10 cellular contexts compared by ENCODE assay signal in the genomic region with DNA sequence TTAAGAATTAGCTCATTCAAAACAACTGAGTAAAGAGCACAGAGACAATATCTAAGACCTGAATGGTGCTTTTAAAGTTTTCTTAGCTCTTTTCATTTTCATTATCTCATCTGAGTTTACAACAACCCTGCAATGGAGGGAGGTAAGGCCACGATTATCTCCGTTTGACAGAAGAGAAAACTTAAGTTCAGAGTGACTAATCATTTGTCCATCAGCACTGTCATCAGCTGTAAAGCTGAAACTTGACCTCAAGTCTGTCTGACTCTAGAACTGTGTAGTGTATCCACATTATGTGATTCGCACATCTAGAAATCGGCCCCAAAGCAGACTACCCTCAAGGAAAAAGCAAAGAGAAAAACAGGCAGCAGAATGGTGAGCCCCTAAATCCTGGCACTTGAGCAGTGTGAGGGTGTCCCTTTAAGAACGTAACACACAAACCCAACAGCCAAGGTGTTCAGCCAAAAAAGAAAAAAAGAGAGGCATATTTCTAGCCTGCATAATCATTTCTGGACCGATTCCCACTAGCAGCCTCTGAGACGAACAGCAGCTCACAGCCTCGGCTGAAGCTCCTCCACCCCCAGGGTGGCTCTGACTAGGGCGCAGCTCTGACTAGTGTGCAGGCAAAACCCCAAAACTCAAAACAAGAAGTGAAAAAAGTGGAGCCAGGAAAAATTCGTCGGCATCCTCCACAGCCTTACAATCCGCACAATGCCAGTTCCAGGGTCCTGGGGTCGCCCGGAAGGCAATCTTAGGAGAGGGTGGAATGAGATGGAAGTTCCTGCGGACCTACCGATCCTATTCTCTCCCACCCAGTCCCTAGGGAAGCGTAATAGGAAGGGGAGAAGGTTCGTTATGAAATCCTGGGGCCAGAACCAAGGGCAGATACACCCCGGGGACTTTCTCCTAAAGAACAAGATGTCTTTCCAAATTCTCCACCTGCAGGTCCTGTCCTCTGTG. TPM values are rescaled to one million over a fixed set of nuclear protein-coding genes. Genes with fewer than 3 reads are reported as not detected.
A peak's percentile ranks its signal among the peaks of the same experiment; 100 is the strongest.
DNase-seq lines count a peak whose midpoint lies in the region; ATAC-seq and TF ChIP-seq lines count a peak whose summit lies in the region.
"Had no signal": no experiment of that assay in that cellular context is flagged by ENCODE, and none has a peak within 500 bp of the region (broad histone marks: within the 10 kb centered on the region; RNA-seq: fewer than 3 reads in every experiment).

No MANE protein-coding gene starts in this region.

- H3K4me3 ChIP-seq in transverse colon, result peak overlapping the region; percentile 71 to 85 (median 74)
- peak overlapping the region in 4 of 8 donors; percentile 39 to 69 (median 54) for H3K4me3 ChIP-seq in spleen

- DNase-seq in DMS 273 (lab: John Stamatoyannopoulos, UW; ENCODE audit: unreplicated experiment) (peak; percentile 43), DMS 273 treated with DMSO at 0.1 percent for 48 hours (lab: John Stamatoyannopoulos, UW) (no peak), epithelial cell of prostate (ENCODE audit: low read depth, low spot score) (peak; percentile 39), mucosa of gallbladder (ENCODE audit: low spot score) (peak; percentile 49), transverse colon (peak; percentile 25), spleen (no peak)
- no peak for DNase-seq in activated CD4-positive, CD25-positive, alpha-beta regulatory T cell (lab: John Stamatoyannopoulos, UW)

- TF ChIP-seq EP300 in transverse colon (IDR thresholded peaks at IDR 0.05; ENCODE audit: low read depth), result no peak

- H3K36me3 ChIP-seq in transverse colon (no peaks in the 10 kb centered on the region), spleen (no peaks in the 10 kb centered on the region)
- H3K36me3 ChIP-seq: neutrophil had no signal

- H3K4me1 ChIP-seq in transverse colon, result peaks cover 4 to 43% (median 25%) of the 10 kb centered on the region in 4 donors
- H3K4me1 ChIP-seq in spleen, result peaks cover 7 to 25% (median 18%) of the 10 kb centered on the region in 6 donors

- peak overlapping the region; percentile 14 for H3K27ac ChIP-seq in epithelial cell of prostate
- peak overlapping the region; percentile 86 to 94 (median 90) for H3K27ac ChIP-seq in transverse colon
- H3K27ac ChIP-seq in spleen, result no peak overlapping the region
- H3K27ac ChIP-seq: 22Rv1, neutrophil had no signal

- intact Hi-C loops in transverse colon (cut with DNase I; ENCODE audit: low total_unique reads) (loop anchor here (10.0 kb wide), 1 partner anchor 244 kb away; no protein-coding TSS in a partner anchor), spleen (cut with DNase I; ENCODE audit: low total_unique reads) (no loop called here)

- TF ChIP-seq CTCF in transverse colon (IDR thresholded peaks at IDR 0.05), result no peak
- TF ChIP-seq CTCF in spleen (IDR thresholded peaks at IDR 0.05 in 8 of 11, conservative IDR thresholded peaks at IDR 0.05 in 3 of 11), result no peak

- H3K27me3 ChIP-seq in transverse colon (peaks cover 12% of the 10 kb centered on the region), spleen (replicated peaks in 1 of 7) (peaks cover 4 to 82% (median 47%) of the 10 kb centered on the region in 7 donors)

- no peak for TF ChIP-seq POLR2A in transverse colon (IDR thresholded peaks at IDR 0.05)
- no peak for TF ChIP-seq POLR2A in spleen (IDR thresholded peaks at IDR 0.05)

- WGBS in transverse colon (ENCODE audit: low coverage in 1 of 2), 2 donors, result 22 to 25% methylated on average over 2 to 19 of the region's 19 CpGs
- WGBS in spleen, 5 donors, result 60 to 71% (median 64%) methylated on average over 19 of the region's 19 CpGs

- in situ Hi-C loops in transverse colon (cut with MboI; ENCODE audit: low pct_ligation_motif_present in 1 of 4, low pct_unique_long_range_greater_than_20kb in 1 of 4, low sequenced_read_pairs in 3 of 4), result loop anchor here (10.0 kb wide), 2 partner anchors 234 to 244 kb away; no protein-coding TSS in a partner anchor

- H3K9me3 ChIP-seq in transverse colon (no peaks in the 10 kb centered on the region), spleen (no peaks in the 10 kb centered on the region)
- H3K9me3 ChIP-seq: neutrophil had no signal

- no peak for ATAC-seq in HG02840 (IDR thresholded peaks at IDR 0.05; ENCODE audit: low FRiP score, unreplicated experiment)

RNA-seq across cellular contexts. Expression of gene STXBP6, which starts 1.5 kb away (rescaled TPM):
- total RNA-seq in mucosa of gallbladder, result 31.1 TPM
- total RNA-seq in transverse colon, result 10 to 100 TPM in 2 of 4 donors, 1 to 10 TPM in 2; 7.1 to 16.8 (median 8.9) TPM
- 1 to 10 TPM in 2 of 7 donors, under 1 TPM in 5; 0.77 to 1.3 (median 0.92) TPM for total RNA-seq in spleen
- 1 to 10 TPM in 1 of 3 donors, under 1 TPM in 2; 0.76 to 1.4 (median 0.83) TPM for polyA plus RNA-seq in spleen

Comparison
In these comparisons a context has a peak if more than half of its experiments do, and no peak if none do; other contexts are left out.
1. DNase-seq: peak in DMS 273 (single experiment), epithelial cell of prostate (single experiment), mucosa of gallbladder (single experiment) and transverse colon (single experiment); none in DMS 273 treated with DMSO at 0.1 percent for 48 hours (single experiment), activated CD4-positive, CD25-positive, alpha-beta regulatory T cell (0 of 4) and spleen (single experiment).
2. H3K27ac ChIP-seq: peak in epithelial cell of prostate (single experiment) and transverse colon (4 of 4); none in spleen (0 of 8).